18 cellular contexts compared by ENCODE assay signal in genomic region chr5:53515988-53516387, GRCh38.
DNase-seq lines count a peak whose midpoint lies in the region; TF ChIP-seq lines count a peak whose summit lies in the region.
"Had no signal": no experiment of that assay in that cellular context is flagged by ENCODE, and none has a peak within 500 bp of the region (broad histone marks: within the 10 kb centered on the region; RNA-seq: fewer than 3 reads in every experiment).

No MANE protein-coding gene starts in this region.

- H3K4me3 ChIP-seq in HEK293 (ENCODE audit: low read depth, low read length), result no peak overlapping the region
- H3K4me3 ChIP-seq: BLaER1, GM12878, GM23248 had no signal

- TF ChIP-seq CTCF in HEK293 (tag by site-specific recombination; IDR thresholded peaks at IDR 0.05), result no peak

- peaks cover 2% of the 10 kb centered on the region; the same call in 1 of the 2 replicates for H3K4me1 ChIP-seq in HEK293 (ENCODE audit: control insufficient read depth, insufficient read depth, low read length)
- H3K4me1 ChIP-seq: BLaER1, Caco-2 had no signal

- DNase-seq in LoVo (ENCODE audit: low spot score) (peak; percentile 27), SW480 (ENCODE audit: low spot score) (peak; percentile 6), HEK293T (ENCODE audit: extremely low spot score) (no peak), NCI-H345 (lab: John Stamatoyannopoulos, UW) (no peak), GF-D8 (lab: John Stamatoyannopoulos, UW) (no peak)
- DNase-seq: Caco-2; CD4-positive, CD25-positive, alpha-beta regulatory T cell; CD8-positive, alpha-beta T cell; DMS153; DND-41; GM23248; H7; HCEC 1CT; HFFc6 had no signal

- CTCF ChIA-PET in HEK293 (lab: Yijun Ruan, JAX), result no interaction called here
- CTCF ChIA-PET in HEK293T (lab: Yijun Ruan, JAX), result no interaction called here

- no peaks in the 10 kb centered on the region for H3K36me3 ChIP-seq in HEK293 (ENCODE audit: control insufficient read depth in 2 of 2, insufficient read depth in 1 of 2, low read length in 2 of 2)
- H3K36me3 ChIP-seq: BLaER1 had no signal

- H3K27ac ChIP-seq in HEK293 (ENCODE audit: extremely low read depth, low read depth, low read length), result no peak overlapping the region
- H3K27ac ChIP-seq: BLaER1, C4-2B, GM23248 had no signal

- POLR2A ChIA-PET in HEK293 (lab: Yijun Ruan, JAX) (no interaction called here), HEK293T (lab: Yijun Ruan, JAX) (no interaction called here)

- no peaks in the 10 kb centered on the region for H3K9me3 ChIP-seq in HEK293 (ENCODE audit: control insufficient read depth, insufficient read depth, low read depth, low read length)
- H3K9me3 ChIP-seq: Caco-2 had no signal

TF ChIP-seq in HEK293, 187 proteins besides CTCF, POLR2A, EP300 and RAD21:
- TF ChIP-seq PRDM6 (tag by site-specific recombination; IDR thresholded peaks at IDR 0.05), result 0 out of 2 replicates have a peak, but pooled peaks have one; percentile 19
- TF ChIP-seq ZNF664 (tag by site-specific recombination; IDR thresholded peaks at IDR 0.05), result no peak
- TF ChIP-seq ZNF223 (tag by site-specific recombination; IDR thresholded peaks at IDR 0.05), result no peak
- no peak for TF ChIP-seq ZNF10 (tag by site-specific recombination; IDR thresholded peaks at IDR 0.05)
- no peak for TF ChIP-seq ZNF473 (tag by site-specific recombination; IDR thresholded peaks at IDR 0.05)
- no peak for TF ChIP-seq REPIN1 (tag by site-specific recombination; IDR thresholded peaks at IDR 0.05; ENCODE audit: low read depth)
- no peak for TF ChIP-seq ZFP3 (tag by site-specific recombination; IDR thresholded peaks at IDR 0.05; ENCODE audit: low read depth)
- no peak for TF ChIP-seq MZF1 (tag by site-specific recombination; IDR thresholded peaks at IDR 0.05; ENCODE audit: borderline replicate concordance)
- 0 out of 2 replicates have a peak, but pooled peaks have one; percentile 56 for TF ChIP-seq TCF7L2 (IDR thresholded peaks at IDR 0.05; ENCODE audit: borderline replicate concordance, low read depth, low read length)
- no peak for TF ChIP-seq ZNF311 (tag by site-specific recombination; IDR thresholded peaks at IDR 0.05; ENCODE audit: borderline replicate concordance)
- TF ChIP-seq ZNF544 (tag by site-specific recombination; IDR thresholded peaks at IDR 0.05), result no peak
- no peak for TF ChIP-seq ZNF416 (tag by site-specific recombination; IDR thresholded peaks at IDR 0.05)
- no peak for TF ChIP-seq ZNF654 (tag by site-specific recombination; IDR thresholded peaks at IDR 0.05; ENCODE audit: low read depth)
- TF ChIP-seq GLI4 (tag by site-specific recombination; IDR thresholded peaks at IDR 0.05), result no peak
- peak; percentile 39; the same call in 1 of the 2 replicates for TF ChIP-seq ZNF596 (tag by site-specific recombination; IDR thresholded peaks at IDR 0.05)
- TF ChIP-seq KLF16 (tag by site-specific recombination; IDR thresholded peaks at IDR 0.05), result no peak
- TF ChIP-seq WT1 (tag by site-specific recombination; IDR thresholded peaks at IDR 0.05), result no peak

TF ChIP-seq in HEK293T, 16 proteins besides CTCF, POLR2A, EP300 and RAD21:
- TF ChIP-seq SP1 (IDR thresholded peaks at IDR 0.05) (no peak), TARDBP (IDR thresholded peaks at IDR 0.05) (no peak), ELF4 (IDR thresholded peaks at IDR 0.05) (no peak), ZNF384 (IDR thresholded peaks at IDR 0.05) (no peak), ARNT (IDR thresholded peaks at IDR 0.05) (no peak)

Comparison
In these comparisons a context has a peak if more than half of its experiments do, and no peak if none do; other contexts are left out.
1. DNase-seq: peak in LoVo (single experiment) and SW480 (single experiment); none in HEK293T (single experiment), NCI-H345 (single experiment) and GF-D8 (single experiment).